In genomic region chr7:117247809-117248208, GRCh38 we compare ENCODE assay signal across 25 cellular contexts.
A peak's percentile ranks its signal among the peaks of the same experiment; 100 is the strongest.
DNase-seq lines count a peak whose midpoint lies in the region; ATAC-seq and TF ChIP-seq lines count a peak whose summit lies in the region.
"Had no signal": no experiment of that assay in that cellular context is flagged by ENCODE, and none has a peak within 500 bp of the region (broad histone marks: within the 10 kb centered on the region; RNA-seq: fewer than 3 reads in every experiment).

No MANE protein-coding gene starts in this region.

- H3K9me3 Mint-ChIP-seq in GM23338 = peaks cover 12% of the 10 kb centered on the region

- no peaks in the 10 kb centered on the region for H3K79me2 ChIP-seq in GM23338 (replicated peaks; ENCODE audit: insufficient read depth)

- H3K27me3 ChIP-seq in GM23338 (ENCODE audit: insufficient read depth) = no peaks in the 10 kb centered on the region
- H3K27me3 ChIP-seq: BE2C, MG63, SJCRH30 had no signal

- H2AFZ ChIP-seq in GM23338 = peak overlapping the region; percentile 59; the same call in 1 of the 2 replicates

- no peak overlapping the region for H3K4me3 ChIP-seq in GM23338
- H3K4me3 ChIP-seq in astrocyte of the spinal cord (ENCODE audit: low read depth, low read length) = no peak overlapping the region
- H3K4me3 ChIP-seq: A549, HAP-1, MG63, SJCRH30 had no signal

- DNase-seq in GM23338 (ENCODE audit: low spot score) (no peak), astrocyte of the spinal cord (ENCODE audit: low read depth, low spot score) (peak; percentile 26), kidney glomerular epithelial cell (lab: John Stamatoyannopoulos, UW) (peak; percentile 40), renal cortical epithelial cell (ENCODE audit: low read depth) (peak; percentile 65), left lobe of liver (ENCODE audit: low spot score) (no peak)
- DNase-seq in activated CD4-positive, alpha-beta T cell treated with anti-CD3 and anti-CD28 coated beads for 4 hours = no peak
- DNase-seq in stimulated activated naive CD8-positive, alpha-beta T cell treated with anti-CD3 and anti-CD28 coated beads, Interleukin-15, Interleukin-2, amounts not matched to agents 100 U/mL and 50 U/mL, for 24 hours = no peak
- DNase-seq: BE2C; Calu3; DMS79 treated with DMSO at 0.1 percent for 48 hours; GOT3; HFFc6; KG1; MG63; NCI-H2029; NCI-H446 treated with DMSO at 0.1 percent for 48 hours; NCI-H526; NCI-H82; NK-92 treated with Interleukin-12 subunit alpha and Interleukin-12 subunit beta, amount 100 ng/mL, for 24 hours; PC-3; SJCRH30 had no signal

- H3K27ac Mint-ChIP-seq in GM23338 = no peak overlapping the region
- H3K27ac Mint-ChIP-seq: CD14-positive monocyte, HFFc6 had no signal

- H3K4me1 ChIP-seq in GM23338 (ENCODE audit: insufficient read depth) = no peaks in the 10 kb centered on the region
- H3K4me1 ChIP-seq: A549, BE2C, HAP-1 had no signal

- H3K27ac ChIP-seq in GM23338 (ENCODE audit: low read depth) = no peak overlapping the region
- H3K27ac ChIP-seq: A549, SJCRH30 had no signal

- peaks cover 7% of the 10 kb centered on the region; the same call in 2 of the 3 replicates for H3K36me3 Mint-ChIP-seq in GM23338 (ENCODE audit: low read depth)
- H3K36me3 Mint-ChIP-seq: CD14-positive monocyte had no signal

- no peaks in the 10 kb centered on the region for H3K4me1 Mint-ChIP-seq in GM23338
- H3K4me1 Mint-ChIP-seq: CD14-positive monocyte had no signal

- no peaks in the 10 kb centered on the region for H4K20me1 ChIP-seq in GM23338 (replicated peaks; ENCODE audit: insufficient read depth)

- H3K4me2 ChIP-seq in GM23338 = no peak overlapping the region
- H3K4me2 ChIP-seq: A549 had no signal

- TF ChIP-seq CTCF in GM23338 (conservative IDR thresholded peaks at IDR 0.05; ENCODE audit: low read depth in 2 of 2) (no peak), astrocyte of the spinal cord (IDR thresholded peaks at IDR 0.05; ENCODE audit: low read depth, low read length) (no peak)

- no peaks in the 10 kb centered on the region; the same call in 1 of the 2 replicates for H3K36me3 ChIP-seq in GM23338 (ENCODE audit: insufficient read depth)
- H3K36me3 ChIP-seq: BE2C, HAP-1, MG63, SJCRH30 had no signal

- no peak overlapping the region for H3K4me3 Mint-ChIP-seq in GM23338
- H3K4me3 Mint-ChIP-seq: CD14-positive monocyte, HFFc6 had no signal

- H3F3A ChIP-seq in GM23338 (replicated peaks; ENCODE audit: low read depth) = no peaks in the 10 kb centered on the region

- ATAC-seq in GM23338 (no peak), left lobe of liver (no peak)
- ATAC-seq in stimulated activated naive CD8-positive, alpha-beta T cell treated with anti-CD3 and anti-CD28 coated beads, Interleukin-15, Interleukin-2, amounts not matched to agents 100 U/mL and 50 U/mL, for 24 hours = no peak
- ATAC-seq: A549, PC-3, Right ventricle myocardium inferior had no signal

- H3K9me2 ChIP-seq in GM23338 (ENCODE audit: insufficient read depth) = peaks cover 14% of the 10 kb centered on the region; the same call in 1 of the 2 replicates

- H3K27me3 Mint-ChIP-seq in GM23338 (ENCODE audit: insufficient read depth, low read depth, poor library complexity) = no peaks in the 10 kb centered on the region

- in situ Hi-C loops in astrocyte of the spinal cord (cut with HindIII; ENCODE audit: low sequenced_read_pairs) = no loop called here

TF ChIP-seq in GM23338, 12 proteins besides CTCF, POLR2A, EP300 and RAD21 (continues in another document):
- TF ChIP-seq ZNF462 (CRISPR knock-in tag; IDR thresholded peaks at IDR 0.05) = no peak
- no peak for TF ChIP-seq ZNF331 (CRISPR knock-in tag; IDR thresholded peaks at IDR 0.05; ENCODE audit: low read depth)
- no peak for TF ChIP-seq ETS1 (IDR thresholded peaks at IDR 0.05)
- TF ChIP-seq CREB1 (CRISPR knock-in tag; IDR thresholded peaks at IDR 0.05; ENCODE audit: low read depth) = no peak

Comparison
In these comparisons a context has a peak if more than half of its experiments do, and no peak if none do; other contexts are left out.
1. DNase-seq: peak in astrocyte of the spinal cord (single experiment), kidney glomerular epithelial cell (single experiment) and renal cortical epithelial cell (single experiment); none in GM23338 (single experiment), left lobe of liver (single experiment), activated CD4-positive, alpha-beta T cell treated with anti-CD3 and anti-CD28 coated beads for 4 hours (0 of 2) and stimulated activated naive CD8-positive, alpha-beta T cell treated with anti-CD3 and anti-CD28 coated beads, Interleukin-15, Interleukin-2, amounts not matched to agents 100 U/mL and 50 U/mL, for 24 hours (single experiment).